Comparison of ENCODE assay signal across 20 cellular contexts in the genomic region with DNA sequence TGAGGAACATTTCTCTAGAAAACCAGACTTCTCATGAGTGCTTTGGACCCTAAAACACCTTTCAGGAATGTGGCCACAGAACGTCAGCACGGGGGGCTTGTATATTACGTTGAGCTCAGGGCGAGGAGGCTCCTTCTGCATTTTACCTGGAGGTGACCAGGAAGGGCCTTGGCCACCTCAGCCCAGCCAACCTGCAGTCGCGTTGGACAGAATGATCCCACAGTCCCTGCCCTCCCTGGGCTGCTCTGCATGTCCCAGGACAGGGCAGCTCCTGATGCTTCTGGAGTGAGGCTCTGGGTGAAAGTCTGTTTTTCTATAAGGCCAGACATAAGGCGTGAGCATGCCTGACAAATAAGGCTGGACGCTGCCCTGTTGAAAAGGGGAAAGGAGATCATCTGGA.
"Had no signal": no experiment of that assay in that cellular context is flagged by ENCODE, and none has a peak within 500 bp of the region (broad histone marks: within the 10 kb centered on the region; RNA-seq: fewer than 3 reads in every experiment).

No MANE protein-coding gene starts in this region.

- H3K4me3 ChIP-seq: stomach, suprapubic skin, tibial nerve had no signal

- DNase-seq: activated B cell treated with CpG ODN at 0.5 μM for 24 hours; activated CD4-positive, alpha-beta T cell treated with anti-CD3 and anti-CD28 coated beads for 36 hours; activated CD4-positive, alpha-beta T cell treated with anti-CD3 and anti-CD28 coated beads, Interleukin-2, amount 50 U/mL, for 4 hours; activated naive CD4-positive, alpha-beta T cell treated with anti-CD3 and anti-CD28 coated beads, Interleukin-2, amount 10 ng/mL, durations not matched to agents 7 days and 5 days; activated T-cell treated with anti-CD3 and anti-CD28 coated beads, Interleukin-2, amount 50 U/mL, for 48 hours; amygdala; cortex of kidney; effector CD4-positive, alpha-beta T cell; foreskin melanocyte; hippocampal formation; naive thymus-derived CD8-positive, alpha-beta T cell; small intestine; stimulated activated CD4-positive, alpha-beta T cell treated with anti-CD3 and anti-CD28 coated beads, Interleukin-2, amount 100 ng/mL, for 24 hours; T1000 had no signal

- H3K9ac ChIP-seq: parathyroid adenoma had no signal

- H3K27me3 ChIP-seq: suprapubic skin, tibial nerve had no signal

- H3K4me1 ChIP-seq: parathyroid adenoma, stomach, suprapubic skin, tibial nerve had no signal

- H3K27ac ChIP-seq: parathyroid adenoma, stomach, suprapubic skin, tibial nerve had no signal

- H3K36me3 ChIP-seq: stomach, suprapubic skin, tibial nerve had no signal

- H3K9me3 ChIP-seq: suprapubic skin had no signal

- H3K79me2 ChIP-seq: parathyroid adenoma had no signal

- ATAC-seq: activated CD4-positive, alpha-beta T cell treated with anti-CD3 and anti-CD28 coated beads for 36 hours; naive thymus-derived CD8-positive, alpha-beta T cell; sciatic nerve; stimulated activated memory B cell treated with anti-CD40 and anti-IgM and Interleukin-4, amounts not matched to agents 10 μg/mL and 1 μg/mL and 100 μg/mL, for 72 hours had no signal
